In genomic region chr11:126211236-126212088, GRCh38 we compare ENCODE assay signal across 1 cellular context.
TF ChIP-seq lines count a peak whose summit lies in the region.

FAM118B (plus strand) TSS chr11:126211782; CDS start chr11:126235002, 23,220 bp downstream.
RPUSD4 (minus strand) TSS chr11:126211650; CDS start chr11:126211638, 12 bp downstream.

TF ChIP-seq in GM12878, 131 proteins besides CTCF, POLR2A, EP300 and RAD21 (continued from another document):
- TF ChIP-seq SKIL (IDR thresholded peaks at IDR 0.05; ENCODE audit: low read depth, poor library complexity, severe bottlenecking) (no peak), EZH2 (IDR thresholded peaks at IDR 0.05; ENCODE audit: borderline replicate concordance, control insufficient read depth, low read depth, low read length) (no peak), MXI1 (IDR thresholded peaks at IDR 0.05; ENCODE audit: low read depth, low read length) (peak; percentile 98), CREB1 (IDR thresholded peaks at IDR 0.05; ENCODE audit: low read depth) (peak; percentile 52; the same call in 1 of the 2 replicates), NFXL1 (IDR thresholded peaks at IDR 0.05; ENCODE audit: borderline replicate concordance) (no peak), ATF7 (IDR thresholded peaks at IDR 0.05; ENCODE audit: low read depth) (no peak), RELA (IDR thresholded peaks at IDR 0.05; ENCODE audit: borderline replicate concordance, partially characterized antibody) (peak; percentile 98), POU2F2 (IDR thresholded peaks at IDR 0.05; ENCODE audit: borderline replicate concordance, low read depth, low read length) (0 out of 3 replicates have a peak, but pooled peaks have one; percentile 32), NFIC (IDR thresholded peaks at IDR 0.05; ENCODE audit: low read depth, low read length) (peak; percentile 35; the same call in 1 of the 2 replicates), ZNF24 (IDR thresholded peaks at IDR 0.05) (no peak), PKNOX1 (IDR thresholded peaks at IDR 0.05) (no peak), NFYA (IDR thresholded peaks at IDR 0.05; ENCODE audit: borderline replicate concordance, low read depth, low read length) (no peak), KDM1A (IDR thresholded peaks at IDR 0.05; ENCODE audit: borderline replicate concordance) (no peak)
